In the genomic region with DNA sequence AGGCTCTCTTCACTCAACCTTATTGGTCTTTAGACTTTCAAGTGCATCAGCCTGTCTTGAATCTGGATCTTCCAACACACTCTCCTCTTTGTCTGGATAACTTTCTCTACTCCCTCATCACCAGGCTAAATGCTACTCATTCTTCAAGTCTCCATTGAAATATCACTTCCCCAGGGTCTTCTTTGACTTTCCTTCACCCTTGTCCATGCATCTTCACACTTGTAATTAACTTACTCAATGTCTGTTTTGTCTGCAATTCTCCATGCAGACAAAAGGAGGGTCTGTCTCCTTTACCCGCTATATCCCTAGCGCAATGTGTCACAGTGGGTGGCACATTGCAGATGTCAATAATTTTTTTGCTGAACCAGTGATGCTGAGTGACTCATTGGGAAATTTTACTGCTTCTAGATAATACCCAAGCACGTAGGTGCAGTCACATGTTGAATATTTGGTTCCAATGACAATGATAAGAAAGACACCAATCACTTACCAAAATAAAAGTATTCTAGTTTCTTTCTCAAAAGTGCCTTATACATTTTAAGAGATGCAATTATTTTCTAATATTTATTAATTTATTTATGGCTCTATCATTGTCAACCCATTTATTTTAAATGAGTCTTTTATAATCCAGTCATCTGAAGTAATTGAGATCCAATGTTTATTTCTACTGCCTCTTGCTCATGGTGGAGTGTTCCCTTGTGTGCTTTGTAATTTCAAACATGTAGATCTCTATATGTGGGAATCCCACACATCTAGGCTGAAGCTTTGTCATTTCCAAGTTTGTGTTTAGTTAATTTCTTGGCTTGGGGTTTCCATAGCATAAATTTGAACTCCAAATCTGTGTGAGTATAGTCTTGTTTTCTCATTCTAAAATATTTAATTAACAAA, we compare ENCODE assay signal across 26 cellular contexts. TPM values are rescaled to one million over a fixed set of nuclear protein-coding genes. Genes with fewer than 3 reads are reported as not detected.
DNase-seq lines count a peak whose midpoint lies in the region; ATAC-seq and TF ChIP-seq lines count a peak whose summit lies in the region.
"Had no signal": no experiment of that assay in that cellular context is flagged by ENCODE, and none has a peak within 500 bp of the region (broad histone marks: within the 10 kb centered on the region; RNA-seq: fewer than 3 reads in every experiment).

No MANE protein-coding gene starts in this region.

- ATAC-seq in activated T-helper 17 cell treated with anti-CD3 and anti-CD28 coated beads, Interleukin-2, amount 50 U/mL, for 72 hours (replicated peaks), result peak; percentile 81
- peak; percentile 48 to 76 for ATAC-seq in stimulated activated naive B cell treated with anti-CD40 and anti-IgM and Interleukin-4, amounts not matched to agents 10 μg/mL and 1 μg/mL and 100 μg/mL, for 72 hours (replicated peaks)
- ATAC-seq: GM12878, GM23338, Panc1 had no signal

- H3K27ac ChIP-seq in caudate nucleus (ENCODE audit: low read depth, low read length), result no peak overlapping the region
- H3K27ac ChIP-seq: SK-N-MC had no signal

- H3K9me3 Mint-ChIP-seq in activated naive CD8-positive, alpha-beta T cell (ENCODE audit: low read depth), result peaks cover 5% of the 10 kb centered on the region
- H3K9me3 Mint-ChIP-seq in activated naive CD8-positive, alpha-beta T cell treated with anti-CD3 and anti-CD28 coated beads for 36 hours, result peaks cover 1% of the 10 kb centered on the region
- H3K9me3 Mint-ChIP-seq in activated T-helper 17 cell treated with anti-CD3 and anti-CD28 coated beads, Interleukin-2, amount 50 U/mL, for 72 hours, result peaks cover 9% of the 10 kb centered on the region
- H3K9me3 Mint-ChIP-seq in stimulated activated naive B cell treated with anti-CD40 and anti-IgM and Interleukin-4, amounts not matched to agents 10 μg/mL and 1 μg/mL and 100 μg/mL, for 72 hours, result peaks cover 11 to 12% of the 10 kb centered on the region in 2 donors
- H3K9me3 Mint-ChIP-seq: GM23338, H9, HFFc6 had no signal

- no peak for TF ChIP-seq POLR2A in erythroblast (IDR thresholded peaks at IDR 0.05; ENCODE audit: low read length)

- no peak for DNase-seq in activated naive CD8-positive, alpha-beta T cell treated with anti-CD3 and anti-CD28 coated beads for 36 hours
- DNase-seq in NCI-H69 (lab: John Stamatoyannopoulos, UW) (peak; percentile 15), caudate nucleus (lab: John Stamatoyannopoulos, UW) (no peak), erythroblast (lab: John Stamatoyannopoulos, UW) (no peak)
- no peak for DNase-seq in stimulated activated naive B cell treated with anti-CD40 and anti-IgM and Interleukin-4, amounts not matched to agents 10 μg/mL and 1 μg/mL and 100 μg/mL, for 72 hours
- DNase-seq: C1 segment of cervical spinal cord; Caco-2; CD4-positive, alpha-beta memory T cell; H9; HFFc6; KBM-7; MV-4-11; NCI-H1105; NCI-H1436 treated with DMSO at 0.1 percent for 48 hours; NCI-H187 treated with DMSO at 0.1 percent for 48 hours; NCI-H2107; NCI-H446; NCI-H524 treated with DMSO at 0.1 percent for 48 hours; SHP77 treated with DMSO at 0.1 percent for 48 hours had no signal

- no peaks in the 10 kb centered on the region for H3K4me1 Mint-ChIP-seq in activated naive CD8-positive, alpha-beta T cell (ENCODE audit: low read depth)
- H3K4me1 Mint-ChIP-seq in activated naive CD8-positive, alpha-beta T cell treated with anti-CD3 and anti-CD28 coated beads for 36 hours, result no peaks in the 10 kb centered on the region
- peaks cover 8% of the 10 kb centered on the region for H3K4me1 Mint-ChIP-seq in activated T-helper 17 cell treated with anti-CD3 and anti-CD28 coated beads, Interleukin-2, amount 50 U/mL, for 72 hours
- peaks cover 0 to 5% of the 10 kb centered on the region in 2 donors for H3K4me1 Mint-ChIP-seq in stimulated activated naive B cell treated with anti-CD40 and anti-IgM and Interleukin-4, amounts not matched to agents 10 μg/mL and 1 μg/mL and 100 μg/mL, for 72 hours
- H3K4me1 Mint-ChIP-seq: CD4-positive, alpha-beta memory T cell; GM23338 had no signal

- H3K27me3 Mint-ChIP-seq in activated naive CD8-positive, alpha-beta T cell, result peaks cover 7% of the 10 kb centered on the region
- peaks cover 18% of the 10 kb centered on the region for H3K27me3 Mint-ChIP-seq in activated naive CD8-positive, alpha-beta T cell treated with anti-CD3 and anti-CD28 coated beads for 36 hours
- H3K27me3 Mint-ChIP-seq in activated T-helper 17 cell treated with anti-CD3 and anti-CD28 coated beads, Interleukin-2, amount 50 U/mL, for 72 hours, result peaks cover 11% of the 10 kb centered on the region
- H3K27me3 Mint-ChIP-seq in stimulated activated naive B cell treated with anti-CD40 and anti-IgM and Interleukin-4, amounts not matched to agents 10 μg/mL and 1 μg/mL and 100 μg/mL, for 72 hours, result peaks cover 14 to 17% of the 10 kb centered on the region in 2 donors

- H3K27ac Mint-ChIP-seq in activated naive CD8-positive, alpha-beta T cell, result peak overlapping the region; percentile 6
- no peak overlapping the region for H3K27ac Mint-ChIP-seq in activated naive CD8-positive, alpha-beta T cell treated with anti-CD3 and anti-CD28 coated beads for 36 hours
- no peak overlapping the region for H3K27ac Mint-ChIP-seq in activated T-helper 17 cell treated with anti-CD3 and anti-CD28 coated beads, Interleukin-2, amount 50 U/mL, for 72 hours
- H3K27ac Mint-ChIP-seq in stimulated activated naive B cell treated with anti-CD40 and anti-IgM and Interleukin-4, amounts not matched to agents 10 μg/mL and 1 μg/mL and 100 μg/mL, for 72 hours, result no peak overlapping the region
- H3K27ac Mint-ChIP-seq: CD4-positive, alpha-beta memory T cell; GM23338; H9; HFFc6 had no signal

- H3K36me3 Mint-ChIP-seq in activated naive CD8-positive, alpha-beta T cell, result no peaks in the 10 kb centered on the region
- no peaks in the 10 kb centered on the region for H3K36me3 Mint-ChIP-seq in activated naive CD8-positive, alpha-beta T cell treated with anti-CD3 and anti-CD28 coated beads for 36 hours
- H3K36me3 Mint-ChIP-seq in activated T-helper 17 cell treated with anti-CD3 and anti-CD28 coated beads, Interleukin-2, amount 50 U/mL, for 72 hours (ENCODE audit: low read depth), result no peaks in the 10 kb centered on the region
- no peaks in the 10 kb centered on the region for H3K36me3 Mint-ChIP-seq in stimulated activated naive B cell treated with anti-CD40 and anti-IgM and Interleukin-4, amounts not matched to agents 10 μg/mL and 1 μg/mL and 100 μg/mL, for 72 hours
- H3K36me3 Mint-ChIP-seq: CD4-positive, alpha-beta memory T cell had no signal

- no peak overlapping the region for H3K4me3 Mint-ChIP-seq in activated naive CD8-positive, alpha-beta T cell
- H3K4me3 Mint-ChIP-seq in activated naive CD8-positive, alpha-beta T cell treated with anti-CD3 and anti-CD28 coated beads for 36 hours, result no peak overlapping the region
- peak overlapping the region; percentile 4 for H3K4me3 Mint-ChIP-seq in activated T-helper 17 cell treated with anti-CD3 and anti-CD28 coated beads, Interleukin-2, amount 50 U/mL, for 72 hours
- H3K4me3 Mint-ChIP-seq in stimulated activated naive B cell treated with anti-CD40 and anti-IgM and Interleukin-4, amounts not matched to agents 10 μg/mL and 1 μg/mL and 100 μg/mL, for 72 hours, result no peak overlapping the region
- H3K4me3 Mint-ChIP-seq: CD4-positive, alpha-beta memory T cell; GM23338; H9; HFFc6 had no signal

RNA-seq across cellular contexts. Expression of gene RFC5, which starts 21.7 kb away (rescaled TPM):
- 10 to 100 TPM; 71.7 to 72.5 TPM for total RNA-seq in activated naive CD8-positive, alpha-beta T cell treated with anti-CD3 and anti-CD28 coated beads for 36 hours
- total RNA-seq in activated T-helper 17 cell treated with anti-CD3 and anti-CD28 coated beads, Interleukin-2, amount 50 U/mL, for 72 hours, result 10 to 100 TPM; 53.7 to 64.4 TPM

RNA-seq across cellular contexts. Expression of gene KSR2, which starts 26.0 kb away (rescaled TPM):
- not detected for total RNA-seq in activated naive CD8-positive, alpha-beta T cell treated with anti-CD3 and anti-CD28 coated beads for 36 hours
- under 1 TPM; 0.06 to 0.93 TPM for total RNA-seq in activated T-helper 17 cell treated with anti-CD3 and anti-CD28 coated beads, Interleukin-2, amount 50 U/mL, for 72 hours
- total RNA-seq: A673 had no signal
